8 cellular contexts compared by ENCODE assay signal in genomic region chr17:78381601-78382168, GRCh38. TPM values are rescaled to one million over a fixed set of nuclear protein-coding genes. Genes with fewer than 3 reads are reported as not detected.
DNase-seq lines count a peak whose midpoint lies in the region; ATAC-seq and TF ChIP-seq lines count a peak whose summit lies in the region.

No MANE protein-coding gene starts in this region.

- H3K27ac Mint-ChIP-seq in activated CD8-positive, alpha-beta T cell treated with anti-CD3 and anti-CD28 coated beads for 36 hours: peak overlapping the region; percentile 86
- H3K27ac Mint-ChIP-seq in stimulated activated naive CD8-positive, alpha-beta T cell treated with anti-CD3 and anti-CD28 coated beads, Interleukin-15, amount 100 ng/mL, for 72 hours: peak overlapping the region; percentile 23 to 78

- TF ChIP-seq CTCF in heart left ventricle (IDR thresholded peaks at IDR 0.05): no peak
- no peak for TF ChIP-seq CTCF in activated CD8-positive, alpha-beta T cell treated with anti-CD3 and anti-CD28 coated beads for 36 hours (IDR thresholded peaks at IDR 0.05)

- ATAC-seq in heart left ventricle: peak in 3 of 4 donors; percentile 23 to 66 (median 42)
- ATAC-seq in Right ventricle myocardium inferior: no peak
- peak; percentile 43 for ATAC-seq in activated CD8-positive, alpha-beta T cell treated with anti-CD3 and anti-CD28 coated beads for 36 hours
- ATAC-seq in right cardiac atrium: peak in 1 of 2 donors; percentile 49
- peak; percentile 48 for ATAC-seq in stimulated activated naive CD8-positive, alpha-beta T cell treated with anti-CD3 and anti-CD28 coated beads, Interleukin-15, amount 100 ng/mL, for 72 hours
- ATAC-seq in GM21576 (IDR thresholded peaks at IDR 0.05; ENCODE audit: unreplicated experiment): no peak

- H3K36me3 ChIP-seq in heart left ventricle: peaks cover 0 to 15% (median 0%) of the 10 kb centered on the region in 9 donors

- intact Hi-C loops in heart left ventricle (cut with DNase I): loop anchor here in 4 of 10 donors (5.0 kb wide), 2 partner anchors 36 to 41 kb away; no protein-coding TSS in a partner anchor
- intact Hi-C loops in Right ventricle myocardium inferior (cut with DNase I): no loop called here
- intact Hi-C loops in activated CD8-positive, alpha-beta T cell treated with anti-CD3 and anti-CD28 coated beads for 36 hours (cut with micrococcal nuclease): no loop called here
- intact Hi-C loops in right cardiac atrium (cut with DNase I): loop anchor here in 1 of 4 donors (5.0 kb wide), 1 partner anchor 36 kb away; no protein-coding TSS in a partner anchor

- H3K4me3 Mint-ChIP-seq in activated CD8-positive, alpha-beta T cell treated with anti-CD3 and anti-CD28 coated beads for 36 hours: peak overlapping the region; percentile 98
- H3K4me3 Mint-ChIP-seq in stimulated activated naive CD8-positive, alpha-beta T cell treated with anti-CD3 and anti-CD28 coated beads, Interleukin-15, amount 100 ng/mL, for 72 hours: peak overlapping the region; percentile 71 to 90

- DNase-seq in heart left ventricle (no peak), Right ventricle myocardium inferior (ENCODE audit: missing footprints) (no peak), right cardiac atrium (no peak), pons (ENCODE audit: low spot score) (no peak), NCI-H1694 treated with DMSO at 0.1 percent for 48 hours (lab: John Stamatoyannopoulos, UW) (no peak)
- peak; percentile 66 for DNase-seq in activated CD8-positive, alpha-beta T cell treated with anti-CD3 and anti-CD28 coated beads for 36 hours
- peak in 1 of 2 donors; percentile 53 for DNase-seq in stimulated activated naive CD8-positive, alpha-beta T cell treated with anti-CD3 and anti-CD28 coated beads, Interleukin-15, amount 100 ng/mL, for 72 hours

- CTCF ChIA-PET in activated CD8-positive, alpha-beta T cell treated with anti-CD3 and anti-CD28 coated beads for 36 hours (lab: Charles Lee): interaction anchor here (1.0 to 1.9 kb wide), 9 partner anchors 19 to 244 kb away, joined by 3 to 10 read pairs (median 3); no protein-coding TSS in a partner anchor

- peak overlapping the region in 11 of 12 donors; percentile 7 to 98 (median 56) for H3K27ac ChIP-seq in heart left ventricle
- H3K27ac ChIP-seq in right cardiac atrium (ENCODE audit: low read length): peak overlapping the region; percentile 76

- H3K9me3 Mint-ChIP-seq in activated CD8-positive, alpha-beta T cell treated with anti-CD3 and anti-CD28 coated beads for 36 hours: no peaks in the 10 kb centered on the region
- H3K9me3 Mint-ChIP-seq in stimulated activated naive CD8-positive, alpha-beta T cell treated with anti-CD3 and anti-CD28 coated beads, Interleukin-15, amount 100 ng/mL, for 72 hours: no peaks in the 10 kb centered on the region

- H3K9me3 ChIP-seq in heart left ventricle (no peaks in the 10 kb centered on the region), right cardiac atrium (ENCODE audit: control insufficient read depth, low read length) (no peaks in the 10 kb centered on the region)

- no peaks in the 10 kb centered on the region for H3K27me3 ChIP-seq in heart left ventricle
- no peaks in the 10 kb centered on the region for H3K27me3 ChIP-seq in right cardiac atrium (ENCODE audit: control insufficient read depth, insufficient read depth)

- no peaks in the 10 kb centered on the region for H3K27me3 Mint-ChIP-seq in activated CD8-positive, alpha-beta T cell treated with anti-CD3 and anti-CD28 coated beads for 36 hours
- no peaks in the 10 kb centered on the region for H3K27me3 Mint-ChIP-seq in stimulated activated naive CD8-positive, alpha-beta T cell treated with anti-CD3 and anti-CD28 coated beads, Interleukin-15, amount 100 ng/mL, for 72 hours

- H3K4me1 ChIP-seq in heart left ventricle (peaks cover 11 to 94% (median 67%) of the 10 kb centered on the region in 12 donors), right cardiac atrium (ENCODE audit: control insufficient read depth, insufficient read depth, low read length) (peaks cover 11% of the 10 kb centered on the region)

- no peak for TF ChIP-seq POLR2A in heart left ventricle (IDR thresholded peaks at IDR 0.05)

- peaks cover 74% of the 10 kb centered on the region for H3K4me1 Mint-ChIP-seq in activated CD8-positive, alpha-beta T cell treated with anti-CD3 and anti-CD28 coated beads for 36 hours (ENCODE audit: low read depth)
- peaks cover 89% of the 10 kb centered on the region for H3K4me1 Mint-ChIP-seq in stimulated activated naive CD8-positive, alpha-beta T cell treated with anti-CD3 and anti-CD28 coated beads, Interleukin-15, amount 100 ng/mL, for 72 hours

- peaks cover 50% of the 10 kb centered on the region for H3K36me3 Mint-ChIP-seq in activated CD8-positive, alpha-beta T cell treated with anti-CD3 and anti-CD28 coated beads for 36 hours (ENCODE audit: low read depth)

- POLR2A ChIA-PET in activated CD8-positive, alpha-beta T cell treated with anti-CD3 and anti-CD28 coated beads for 36 hours (lab: Charles Lee): interaction anchor here (1.0 to 2.2 kb wide), 6 partner anchors 10 to 84 kb away, joined by 3 to 8 read pairs (median 4); no protein-coding TSS in a partner anchor

- 51 to 58% (median 54%) methylated on average over 11 of the region's 11 CpGs for WGBS in heart left ventricle, 4 donors
- 54% methylated on average over 11 of the region's 11 CpGs for WGBS in right cardiac atrium

- H3K4me3 ChIP-seq in heart left ventricle (peak overlapping the region in 2 of 12 donors; percentile 2 to 37), right cardiac atrium (ENCODE audit: low read length) (no peak overlapping the region)

RNA-seq across cellular contexts. Expression of gene PGS1, which starts 3.2 kb away (rescaled TPM):
- total RNA-seq in heart left ventricle (10 to 100 TPM; 14.2 to 32.8 (median 17.3) TPM), Right ventricle myocardium inferior (16.7 TPM), right cardiac atrium (10 to 100 TPM; 20.2 to 22.2 (median 20.8) TPM)
- polyA plus RNA-seq in heart left ventricle (10 to 100 TPM; 11.9 to 24.6 TPM), right cardiac atrium (13.9 TPM)
- total RNA-seq in activated CD8-positive, alpha-beta T cell treated with anti-CD3 and anti-CD28 coated beads for 36 hours: 10 to 100 TPM; 42.1 to 43.3 TPM

RNA-seq across cellular contexts. Expression of gene SOCS3, which starts 21.8 kb away (rescaled TPM):
- 100 to 1,000 TPM in 1 of 9 donors, 10 to 100 TPM in 5, 1 to 10 TPM in 3; 4.6 to 134 (median 18.4) TPM for total RNA-seq in heart left ventricle
- 10 to 100 TPM; 15.2 to 15.9 TPM for polyA plus RNA-seq in heart left ventricle
- total RNA-seq in Right ventricle myocardium inferior: 12.2 TPM
- total RNA-seq in activated CD8-positive, alpha-beta T cell treated with anti-CD3 and anti-CD28 coated beads for 36 hours: 10 to 100 TPM; 48.6 to 49.1 TPM
- total RNA-seq in right cardiac atrium: 10 to 100 TPM in 3 of 4 donors, 1 to 10 TPM in 1; 6.6 to 51.2 (median 11.6) TPM
- polyA plus RNA-seq in right cardiac atrium: 52.6 TPM

Comparison
In these comparisons a context has a peak if more than half of its experiments do, and no peak if none do; other contexts are left out.
1. ATAC-seq: peak in heart left ventricle (3 of 4), activated CD8-positive, alpha-beta T cell treated with anti-CD3 and anti-CD28 coated beads for 36 hours (single experiment) and stimulated activated naive CD8-positive, alpha-beta T cell treated with anti-CD3 and anti-CD28 coated beads, Interleukin-15, amount 100 ng/mL, for 72 hours (single experiment); none in Right ventricle myocardium inferior (single experiment) and GM21576 (single experiment).